In genomic region chr20:63520594-63520938, GRCh38 we compare ENCODE assay signal across 8 cellular contexts. TPM values are rescaled to one million over a fixed set of nuclear protein-coding genes. Genes with fewer than 3 reads are reported as not detected.
DNase-seq lines count a peak whose midpoint lies in the region; ATAC-seq lines count a peak whose summit lies in the region.

A gene with protein sequence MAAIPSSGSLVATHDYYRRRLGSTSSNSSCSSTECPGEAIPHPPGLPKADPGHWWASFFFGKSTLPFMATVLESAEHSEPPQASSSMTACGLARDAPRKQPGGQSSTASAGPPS (plus strand): TSS chr20:63520765. CDS start chr20:63521309, 544 bp downstream.

- H4K8ac ChIP-seq in mesenchymal stem cell (ENCODE audit: low read length) = peak within 1 kb of the TSS; percentile 69

- peak within 1 kb of the TSS; percentile 90 to 94 for H3K4me3 ChIP-seq in mesenchymal stem cell (ENCODE audit: insufficient read depth in 1 of 2, low read depth in 1 of 2, low read length in 2 of 2)

- H2BK15ac ChIP-seq in mesenchymal stem cell (ENCODE audit: low read depth, poor library complexity, severe bottlenecking) = peak within 1 kb of the TSS; percentile 85

- H2AFZ ChIP-seq in mesenchymal stem cell (ENCODE audit: low read depth, low read length) = peak within 1 kb of the TSS; percentile 36

- H3K9me3 Mint-ChIP-seq in effector memory CD8-positive, alpha-beta T cell = no peaks in the 10 kb centered on the region

- under 1% methylated on average over 37 of the region's 54 CpGs for WGBS in mesenchymal stem cell

- H3K4me1 Mint-ChIP-seq in effector memory CD8-positive, alpha-beta T cell (ENCODE audit: low read depth in 2 of 2) = peaks cover 10 to 18% of the 10 kb centered on the region in 2 donors

- H3K27ac ChIP-seq in mesenchymal stem cell (ENCODE audit: low read length, poor library complexity, severe bottlenecking) = no peak within 1 kb of the TSS

- no peaks in the 10 kb centered on the region for H3K9me3 ChIP-seq in mesenchymal stem cell (ENCODE audit: control insufficient read depth, low read length)

- H3K27ac Mint-ChIP-seq in effector memory CD8-positive, alpha-beta T cell = peak within 1 kb of the TSS; percentile 71 to 82

- H3K14ac ChIP-seq in mesenchymal stem cell (ENCODE audit: low read length in 2 of 2) = peak within 1 kb of the TSS; percentile 69 to 86

- peak within 1 kb of the TSS; percentile 75 for H2BK5ac ChIP-seq in mesenchymal stem cell (ENCODE audit: low read depth, low read length, poor library complexity, severe bottlenecking)

- peak; percentile 68 for ATAC-seq in GM18867 (IDR thresholded peaks at IDR 0.05; ENCODE audit: unreplicated experiment)
- peak; percentile 63 for ATAC-seq in HG03097 (IDR thresholded peaks at IDR 0.05; ENCODE audit: low FRiP score, unreplicated experiment)
- ATAC-seq in effector memory CD8-positive, alpha-beta T cell (replicated peaks) = peak; percentile 83

- H2BK120ac ChIP-seq in mesenchymal stem cell (ENCODE audit: low read depth, low read length) = peak within 1 kb of the TSS; percentile 94

- peak within 1 kb of the TSS; percentile 94 for H4K91ac ChIP-seq in mesenchymal stem cell (ENCODE audit: low read length)

- H3K4me2 ChIP-seq in mesenchymal stem cell (ENCODE audit: low read length, poor library complexity, severe bottlenecking) = peak within 1 kb of the TSS; percentile 97

- peak; percentile 99 for DNase-seq in AG08395 (ENCODE audit: low spot score)
- peak; percentile 85 for DNase-seq in NCI-H82 (lab: John Stamatoyannopoulos, UW)
- peak; percentile 64 to 65 for DNase-seq in activated CD8-positive, alpha-beta memory T cell treated with anti-CD3 and anti-CD28 coated beads for 4 hours (ENCODE audit: low read depth in 2 of 2)
- DNase-seq in effector memory CD8-positive, alpha-beta T cell = peak; percentile 77 to 84 (median 80)
- peak; percentile 72 for DNase-seq in mesenchymal stem cell
- peak; percentile 69 to 79 (median 70) for DNase-seq in stimulated activated CD4-positive, alpha-beta T cell treated with anti-CD3 and anti-CD28 coated beads, TNF-alpha, amount 100 ng/mL, for 48 hours (ENCODE audit: low read depth in 3 of 3)

- H3K4me1 ChIP-seq in mesenchymal stem cell (ENCODE audit: control insufficient read depth, insufficient read depth, low read depth, low read length) = peaks cover 30% of the 10 kb centered on the region

- peak within 1 kb of the TSS; percentile 74 to 89 for H3K18ac ChIP-seq in mesenchymal stem cell (ENCODE audit: low read depth in 1 of 2, low read length in 2 of 2)

- H3K36me3 Mint-ChIP-seq in effector memory CD8-positive, alpha-beta T cell (ENCODE audit: insufficient read depth) = peaks cover 22% of the 10 kb centered on the region

- H3K79me1 ChIP-seq in mesenchymal stem cell (replicated peaks; ENCODE audit: low read length, poor library complexity, severe bottlenecking) = peaks cover 23% of the 10 kb centered on the region

- H2AK5ac ChIP-seq in mesenchymal stem cell (ENCODE audit: low read length, severe bottlenecking) = no peak within 1 kb of the TSS

- peak within 1 kb of the TSS; percentile 79 to 81 for H3K4me3 Mint-ChIP-seq in effector memory CD8-positive, alpha-beta T cell

- peak within 1 kb of the TSS; percentile 91 for H3K9ac ChIP-seq in mesenchymal stem cell (ENCODE audit: low read length)

- H3K27me3 Mint-ChIP-seq in effector memory CD8-positive, alpha-beta T cell = no peaks in the 10 kb centered on the region

- peak within 1 kb of the TSS; percentile 9 to 15 for H3K4ac ChIP-seq in mesenchymal stem cell (ENCODE audit: low read depth in 1 of 2, low read length in 2 of 2)

- peaks cover 0 to 29% of the 10 kb centered on the region in 2 experiments for H3K27me3 ChIP-seq in mesenchymal stem cell (ENCODE audit: control insufficient read depth in 1 of 2, insufficient read depth in 1 of 2, low read length in 2 of 2)

- peak within 1 kb of the TSS in 1 of 2 experiments; percentile 100 for H3K23ac ChIP-seq in mesenchymal stem cell (ENCODE audit: low read length in 2 of 2)

- H3K36me3 ChIP-seq in mesenchymal stem cell (ENCODE audit: control insufficient read depth in 1 of 2, insufficient read depth in 2 of 2, low read depth in 1 of 2, low read length in 2 of 2) = peaks cover 19 to 33% of the 10 kb centered on the region in 2 experiments

- H2BK12ac ChIP-seq in mesenchymal stem cell (ENCODE audit: low read length in 2 of 2) = peak within 1 kb of the TSS in 1 of 2 experiments; percentile 64

RNA-seq across cellular contexts. Expression of the gene that starts here (rescaled TPM):
- polyA plus RNA-seq in mesenchymal stem cell (2013, experiment 1 of 2) = 333 TPM
- 331 TPM for polyA plus RNA-seq in mesenchymal stem cell (2013, experiment 2 of 2)
